In genomic region chr1:202038688-202039346, GRCh38 we compare ENCODE assay signal across 25 cellular contexts. TPM values are rescaled to one million over a fixed set of nuclear protein-coding genes. Genes with fewer than 3 reads are reported as not detected.
DNase-seq lines count a peak whose midpoint lies in the region; ATAC-seq and TF ChIP-seq lines count a peak whose summit lies in the region.
"Had no signal": no experiment of that assay in that cellular context is flagged by ENCODE, and none has a peak within 500 bp of the region (broad histone marks: within the 10 kb centered on the region; RNA-seq: fewer than 3 reads in every experiment).

No MANE protein-coding gene starts in this region.

- H3K9me3 ChIP-seq in body of pancreas: no peaks in the 10 kb centered on the region
- no peaks in the 10 kb centered on the region for H3K9me3 ChIP-seq in CD4-positive, alpha-beta T cell (ENCODE audit: control insufficient read depth, low read length)
- H3K9me3 ChIP-seq: sigmoid colon, thyroid gland had no signal

- H3K4me3 ChIP-seq in body of pancreas (no peak overlapping the region), coronary artery (no peak overlapping the region)
- H3K4me3 ChIP-seq: sigmoid colon, SK-N-MC, thyroid gland had no signal

- no peak for TF ChIP-seq POLR2A in body of pancreas (IDR thresholded peaks at IDR 0.05)

- no peaks in the 10 kb centered on the region for H3K36me3 ChIP-seq in body of pancreas (replicated peaks in 1 of 2; ENCODE audit: insufficient read depth in 1 of 2, low read depth in 2 of 2)
- H3K36me3 ChIP-seq: sigmoid colon, thyroid gland had no signal

- intact Hi-C loops in body of pancreas (cut with DNase I): no loop called here
- intact Hi-C loops in CD4-positive, alpha-beta T cell (cut with DNase I, micrococcal nuclease): no loop called here

- TF ChIP-seq CTCF in body of pancreas (IDR thresholded peaks at IDR 0.05): no peak
- TF ChIP-seq CTCF in coronary artery (IDR thresholded peaks at IDR 0.05): no peak
- no peak for TF ChIP-seq CTCF in CD4-positive, alpha-beta T cell (IDR thresholded peaks at IDR 0.05)

- CTCF ChIA-PET in CD4-positive, alpha-beta T cell (lab: Charles Lee): no interaction called here

- POLR2A ChIA-PET in CD4-positive, alpha-beta T cell (lab: Charles Lee): no interaction called here

- peaks cover 71% of the 10 kb centered on the region for H3K4me1 ChIP-seq in body of pancreas
- H3K4me1 ChIP-seq: parathyroid adenoma, sigmoid colon had no signal

- H3K36me3 Mint-ChIP-seq in CD4-positive, alpha-beta T cell (ENCODE audit: low read depth): no peaks in the 10 kb centered on the region
- H3K36me3 Mint-ChIP-seq: CD4-positive, alpha-beta memory T cell; naive thymus-derived CD8-positive, alpha-beta T cell had no signal

- WGBS in body of pancreas, 2 donors: 95 to 98% methylated on average over 2 of the region's 2 CpGs

- no peak overlapping the region for H3K27ac Mint-ChIP-seq in CD4-positive, alpha-beta T cell
- H3K27ac Mint-ChIP-seq: activated B cell treated with CpG ODN at 0.5 μM for 24 hours; activated CD8-positive, alpha-beta T cell treated with anti-CD3 and anti-CD28 coated beads for 36 hours; activated T-cell treated with anti-CD3 and anti-CD28 coated beads, Interleukin-2, amount 50 U/mL, for 24 hours; CD4-positive, alpha-beta memory T cell; H9; naive thymus-derived CD8-positive, alpha-beta T cell; T-helper 2 cell treated with Interferon-gamma antibody and Interleukin-4, amounts not matched to agents 5 μg/mL and 100 μg/mL, for 36 hours had no signal

- H3K27me3 ChIP-seq in body of pancreas: no peaks in the 10 kb centered on the region
- H3K27me3 ChIP-seq in CD4-positive, alpha-beta T cell (ENCODE audit: control insufficient read depth, insufficient read depth, low read length): no peaks in the 10 kb centered on the region
- H3K27me3 ChIP-seq: sigmoid colon, thyroid gland had no signal

- H3K4me1 Mint-ChIP-seq in CD4-positive, alpha-beta T cell (ENCODE audit: low read depth): no peaks in the 10 kb centered on the region
- H3K4me1 Mint-ChIP-seq: activated B cell treated with CpG ODN at 0.5 μM for 24 hours; CD4-positive, alpha-beta memory T cell; naive thymus-derived CD8-positive, alpha-beta T cell had no signal

- H3K27me3 Mint-ChIP-seq in CD4-positive, alpha-beta T cell: no peaks in the 10 kb centered on the region

- no peak for DNase-seq in body of pancreas
- no peak for DNase-seq in coronary artery (ENCODE audit: low spot score)
- no peak for DNase-seq in UCSD-AML1 (lab: John Stamatoyannopoulos, UW; ENCODE audit: unreplicated experiment)
- no peak for DNase-seq in CD4-positive, alpha-beta T cell
- DNase-seq: activated B cell treated with CpG ODN at 0.5 μM for 24 hours; activated CD8-positive, alpha-beta T cell treated with anti-CD3 and anti-CD28 coated beads for 36 hours; activated naive CD4-positive, alpha-beta T cell treated with anti-CD3 and anti-CD28 coated beads, Interleukin-2, amount 50 U/mL, for 16 hours; activated T-cell treated with anti-CD3 and anti-CD28 coated beads, Interleukin-2, amount 50 U/mL, for 24 hours; CD4-positive, alpha-beta memory T cell; DMS53; H9; left cardiac atrium; mesenchymal stem cell; naive thymus-derived CD8-positive, alpha-beta T cell; NCI-H1417; sigmoid colon; stimulated activated naive CD4-positive, alpha-beta T cell; thyroid gland had no signal

- H3K4me3 Mint-ChIP-seq in CD4-positive, alpha-beta T cell: no peak overlapping the region
- H3K4me3 Mint-ChIP-seq: activated B cell treated with CpG ODN at 0.5 μM for 24 hours; activated CD8-positive, alpha-beta T cell treated with anti-CD3 and anti-CD28 coated beads for 36 hours; activated T-cell treated with anti-CD3 and anti-CD28 coated beads, Interleukin-2, amount 50 U/mL, for 24 hours; CD4-positive, alpha-beta memory T cell; H9; naive thymus-derived CD8-positive, alpha-beta T cell; T-helper 2 cell treated with Interferon-gamma antibody and Interleukin-4, amounts not matched to agents 5 μg/mL and 100 μg/mL, for 36 hours had no signal

- no peaks in the 10 kb centered on the region for H3K9me3 Mint-ChIP-seq in CD4-positive, alpha-beta T cell
- H3K9me3 Mint-ChIP-seq: activated B cell treated with CpG ODN at 0.5 μM for 24 hours; activated CD8-positive, alpha-beta T cell treated with anti-CD3 and anti-CD28 coated beads for 36 hours; activated T-cell treated with anti-CD3 and anti-CD28 coated beads, Interleukin-2, amount 50 U/mL, for 24 hours; CD4-positive, alpha-beta memory T cell; H9; naive thymus-derived CD8-positive, alpha-beta T cell; T-helper 2 cell treated with Interferon-gamma antibody and Interleukin-4, amounts not matched to agents 5 μg/mL and 100 μg/mL, for 36 hours had no signal

- H3K27ac ChIP-seq in body of pancreas (peak overlapping the region in 3 of 4 donors; percentile 96 to 99 (median 96)), coronary artery (no peak overlapping the region)
- H3K27ac ChIP-seq in CD4-positive, alpha-beta T cell (ENCODE audit: low read depth, low read length): no peak overlapping the region
- H3K27ac ChIP-seq: parathyroid adenoma, sigmoid colon, SK-N-MC, thyroid gland had no signal

- peak; percentile 59 for ATAC-seq in GM18867 (IDR thresholded peaks at IDR 0.05; ENCODE audit: unreplicated experiment)
- ATAC-seq in GM21447 (IDR thresholded peaks at IDR 0.05; ENCODE audit: unreplicated experiment): peak; percentile 49
- peak; percentile 63 for ATAC-seq in HG03135 (IDR thresholded peaks at IDR 0.05; ENCODE audit: unreplicated experiment)
- ATAC-seq in body of pancreas: no peak
- no peak for ATAC-seq in HG03378 (IDR thresholded peaks at IDR 0.05; ENCODE audit: unreplicated experiment)
- ATAC-seq in CD4-positive, alpha-beta T cell (ENCODE audit: poor library complexity): no peak
- ATAC-seq: activated CD8-positive, alpha-beta T cell treated with anti-CD3 and anti-CD28 coated beads for 36 hours; left cardiac atrium; naive thymus-derived CD8-positive, alpha-beta T cell had no signal

RNA-seq across cellular contexts. Expression of gene ELF3, which starts 28.4 kb away (rescaled TPM):
- 100 to 1,000 TPM in 1 of 2 donors, 10 to 100 TPM in 1; 93.7 to 293 TPM for total RNA-seq in body of pancreas
- total RNA-seq in CD4-positive, alpha-beta T cell: 1 to 10 TPM; 2.0 to 2.7 TPM

RNA-seq across cellular contexts. Expression of gene RNPEP, which starts 56.4 kb away (rescaled TPM):
- total RNA-seq in body of pancreas: 100 to 1,000 TPM in 1 of 2 donors, 10 to 100 TPM in 1; 62.3 to 233 TPM
- 10 to 100 TPM; 19.9 to 20.8 TPM for total RNA-seq in CD4-positive, alpha-beta T cell

Comparison
In these comparisons a context has a peak if more than half of its experiments do, and no peak if none do; other contexts are left out.
1. ATAC-seq: peak in GM18867 (single experiment), GM21447 (single experiment) and HG03135 (single experiment); none in body of pancreas (single experiment), HG03378 (single experiment) and CD4-positive, alpha-beta T cell (single experiment).
2. H3K27ac ChIP-seq: peak in body of pancreas (3 of 4); none in coronary artery (0 of 2) and CD4-positive, alpha-beta T cell (single experiment).
3. RNA of gene ELF3, which starts 28.4 kb away (total RNA-seq): 93.7 to 293 TPM in body of pancreas; 2.0 to 2.7 TPM in CD4-positive, alpha-beta T cell; every median in the first group is over 10 times any median in the second.